Comparison of ENCODE assay signal across 10 cellular contexts in genomic region chr2:240595381-240596079, GRCh38. TPM values are rescaled to one million over a fixed set of nuclear protein-coding genes. Genes with fewer than 3 reads are reported as not detected.
DNase-seq lines count a peak whose midpoint lies in the region; ATAC-seq and TF ChIP-seq lines count a peak whose summit lies in the region.
"Had no signal": no experiment of that assay in that cellular context is flagged by ENCODE, and none has a peak within 500 bp of the region (broad histone marks: within the 10 kb centered on the region; RNA-seq: fewer than 3 reads in every experiment).

No MANE protein-coding gene starts in this region.

- peak; percentile 77 for ATAC-seq in activated CD4-positive, alpha-beta T cell treated with anti-CD3 and anti-CD28 coated beads for 36 hours
- ATAC-seq in HG03135 (IDR thresholded peaks at IDR 0.05; ENCODE audit: unreplicated experiment) (no peak), HG02642 (IDR thresholded peaks at IDR 0.05; ENCODE audit: poor library complexity, unreplicated experiment) (no peak)

- peaks cover 17% of the 10 kb centered on the region for H3K36me3 ChIP-seq in OCI-LY1 (ENCODE audit: insufficient read depth, low read length)

- H3K4me3 Mint-ChIP-seq in activated CD4-positive, alpha-beta T cell treated with anti-CD3 and anti-CD28 coated beads for 36 hours: no peak overlapping the region
- H3K4me3 Mint-ChIP-seq in nephron progenitor cell: no peak overlapping the region
- H3K4me3 Mint-ChIP-seq: activated B cell treated with CpG ODN at 0.5 μM for 24 hours had no signal

- DNase-seq in activated CD4-positive, alpha-beta T cell treated with anti-CD3 and anti-CD28 coated beads for 36 hours: peak; percentile 61
- DNase-seq in activated CD4-positive, alpha-beta T cell treated with anti-CD3 and anti-CD28 coated beads, Interleukin-2, amount 50 U/mL, for 4 hours: no peak
- DNase-seq in dermis blood vessel endothelial cell (peak; percentile 30), nephron progenitor cell (peak; percentile 55), DMS153 treated with DMSO at 0.1 percent for 48 hours (lab: John Stamatoyannopoulos, UW; ENCODE audit: unreplicated experiment) (no peak)
- DNase-seq: activated B cell treated with CpG ODN at 0.5 μM for 24 hours had no signal

- H3K4me3 ChIP-seq in OCI-LY1 (ENCODE audit: low read depth, low read length, poor library complexity, severe bottlenecking): no peak overlapping the region
- H3K4me3 ChIP-seq: lung had no signal

- intact Hi-C loops in activated CD4-positive, alpha-beta T cell treated with anti-CD3 and anti-CD28 coated beads for 36 hours (cut with DNase I, micrococcal nuclease): loop anchor here in 1 of 2 experiments (5.0 kb wide), 1 partner anchor 107 kb away; no protein-coding TSS in a partner anchor

- H3K36me3 Mint-ChIP-seq in activated CD4-positive, alpha-beta T cell treated with anti-CD3 and anti-CD28 coated beads for 36 hours (ENCODE audit: low read depth): peaks cover 5% of the 10 kb centered on the region
- H3K36me3 Mint-ChIP-seq in nephron progenitor cell (ENCODE audit: low read depth): peaks cover 6% of the 10 kb centered on the region

- no peak overlapping the region for H3K9ac ChIP-seq in OCI-LY1 (ENCODE audit: low read length)

- H4K20me1 ChIP-seq in OCI-LY1 (ENCODE audit: insufficient read depth, low read length): no peaks in the 10 kb centered on the region

- H3K27ac ChIP-seq in OCI-LY1 (ENCODE audit: low read depth, low read length, poor library complexity, severe bottlenecking): no peak overlapping the region

- H3F3A ChIP-seq in OCI-LY1 (ENCODE audit: insufficient read depth, low read length): no peaks in the 10 kb centered on the region

- TF ChIP-seq CTCF in OCI-LY1 (IDR thresholded peaks at IDR 0.05; ENCODE audit: low read length): peak; percentile 58
- peak; percentile 44 for TF ChIP-seq CTCF in nephron progenitor cell (IDR thresholded peaks at IDR 0.05)

- no peak overlapping the region for H2AFZ ChIP-seq in OCI-LY1 (ENCODE audit: low read length)

- H3K4me2 ChIP-seq in OCI-LY1 (ENCODE audit: low read length): no peak overlapping the region

- no peaks in the 10 kb centered on the region for H3K27me3 Mint-ChIP-seq in activated CD4-positive, alpha-beta T cell treated with anti-CD3 and anti-CD28 coated beads for 36 hours
- H3K27me3 Mint-ChIP-seq in nephron progenitor cell (ENCODE audit: low read depth, poor library complexity): no peaks in the 10 kb centered on the region
- H3K27me3 Mint-ChIP-seq: activated B cell treated with CpG ODN at 0.5 μM for 24 hours had no signal

- H3K9me2 ChIP-seq in OCI-LY1 (ENCODE audit: low read depth, low read length): no peaks in the 10 kb centered on the region

- no peaks in the 10 kb centered on the region for H3K27me3 ChIP-seq in OCI-LY1 (ENCODE audit: insufficient read depth, low read length)

- CTCF ChIA-PET in activated CD4-positive, alpha-beta T cell treated with anti-CD3 and anti-CD28 coated beads for 36 hours (lab: Charles Lee): no interaction called here

- no peaks in the 10 kb centered on the region for H3K9me3 ChIP-seq in OCI-LY1 (ENCODE audit: low read length)

- no peak overlapping the region for H3K27ac Mint-ChIP-seq in activated CD4-positive, alpha-beta T cell treated with anti-CD3 and anti-CD28 coated beads for 36 hours
- no peak overlapping the region for H3K27ac Mint-ChIP-seq in nephron progenitor cell
- H3K27ac Mint-ChIP-seq: activated B cell treated with CpG ODN at 0.5 μM for 24 hours had no signal

- H3K4me1 Mint-ChIP-seq in activated CD4-positive, alpha-beta T cell treated with anti-CD3 and anti-CD28 coated beads for 36 hours: no peaks in the 10 kb centered on the region
- H3K4me1 Mint-ChIP-seq in nephron progenitor cell: no peaks in the 10 kb centered on the region
- H3K4me1 Mint-ChIP-seq: activated B cell treated with CpG ODN at 0.5 μM for 24 hours had no signal

- POLR2A ChIA-PET in activated CD4-positive, alpha-beta T cell treated with anti-CD3 and anti-CD28 coated beads for 36 hours (lab: Charles Lee): no interaction called here

- no peaks in the 10 kb centered on the region for H3K4me1 ChIP-seq in OCI-LY1 (ENCODE audit: insufficient read depth, low read length, severe bottlenecking)

- no peaks in the 10 kb centered on the region for H3K79me2 ChIP-seq in OCI-LY1 (ENCODE audit: insufficient read depth, low read length)

- H3K9me3 Mint-ChIP-seq in activated CD4-positive, alpha-beta T cell treated with anti-CD3 and anti-CD28 coated beads for 36 hours (ENCODE audit: low read depth): no peaks in the 10 kb centered on the region
- H3K9me3 Mint-ChIP-seq in nephron progenitor cell: no peaks in the 10 kb centered on the region
- H3K9me3 Mint-ChIP-seq: activated B cell treated with CpG ODN at 0.5 μM for 24 hours had no signal

RNA-seq across cellular contexts. Expression of gene CAPN10, which starts 9.0 kb away (rescaled TPM):
- 10 to 100 TPM; 22.1 to 30.2 TPM for total RNA-seq in activated CD4-positive, alpha-beta T cell treated with anti-CD3 and anti-CD28 coated beads for 36 hours
- total RNA-seq in dermis blood vessel endothelial cell: 31.0 and 40.8 TPM in 2 replicates

RNA-seq across cellular contexts. Expression of gene RNPEPL1, which starts 27.2 kb away (rescaled TPM):
- 10 to 100 TPM; 35.7 to 43.8 TPM for total RNA-seq in activated CD4-positive, alpha-beta T cell treated with anti-CD3 and anti-CD28 coated beads for 36 hours
- total RNA-seq in dermis blood vessel endothelial cell: 42.5 and 117 TPM in 2 replicates

RNA-seq across cellular contexts. Expression of gene GPR35, which starts 29.8 kb away (rescaled TPM):
- total RNA-seq in activated CD4-positive, alpha-beta T cell treated with anti-CD3 and anti-CD28 coated beads for 36 hours: 1 to 10 TPM; 3.6 to 4.1 TPM
- total RNA-seq in dermis blood vessel endothelial cell: 0.33 and 0.85 TPM in 2 replicates

RNA-seq across cellular contexts. Expression of gene DUSP28, which starts 35.4 kb away (rescaled TPM):
- total RNA-seq in activated CD4-positive, alpha-beta T cell treated with anti-CD3 and anti-CD28 coated beads for 36 hours: 1 to 10 TPM; 3.3 to 5.0 TPM
- 1.9 and 2.4 TPM in 2 replicates for total RNA-seq in dermis blood vessel endothelial cell

RNA-seq across cellular contexts. Expression of gene ANKMY1, which starts 37.7 kb away (rescaled TPM):
- 10 to 100 TPM; 20.7 to 24.0 TPM for total RNA-seq in activated CD4-positive, alpha-beta T cell treated with anti-CD3 and anti-CD28 coated beads for 36 hours
- 6.3 and 6.8 TPM in 2 replicates for total RNA-seq in dermis blood vessel endothelial cell

Comparison
In these comparisons a context has a peak if more than half of its experiments do, and no peak if none do; other contexts are left out.
1. DNase-seq: peak in activated CD4-positive, alpha-beta T cell treated with anti-CD3 and anti-CD28 coated beads for 36 hours (single experiment), dermis blood vessel endothelial cell (single experiment) and nephron progenitor cell (single experiment); none in activated CD4-positive, alpha-beta T cell treated with anti-CD3 and anti-CD28 coated beads, Interleukin-2, amount 50 U/mL, for 4 hours (0 of 2) and DMS153 treated with DMSO at 0.1 percent for 48 hours (single experiment).